In the genomic region with DNA sequence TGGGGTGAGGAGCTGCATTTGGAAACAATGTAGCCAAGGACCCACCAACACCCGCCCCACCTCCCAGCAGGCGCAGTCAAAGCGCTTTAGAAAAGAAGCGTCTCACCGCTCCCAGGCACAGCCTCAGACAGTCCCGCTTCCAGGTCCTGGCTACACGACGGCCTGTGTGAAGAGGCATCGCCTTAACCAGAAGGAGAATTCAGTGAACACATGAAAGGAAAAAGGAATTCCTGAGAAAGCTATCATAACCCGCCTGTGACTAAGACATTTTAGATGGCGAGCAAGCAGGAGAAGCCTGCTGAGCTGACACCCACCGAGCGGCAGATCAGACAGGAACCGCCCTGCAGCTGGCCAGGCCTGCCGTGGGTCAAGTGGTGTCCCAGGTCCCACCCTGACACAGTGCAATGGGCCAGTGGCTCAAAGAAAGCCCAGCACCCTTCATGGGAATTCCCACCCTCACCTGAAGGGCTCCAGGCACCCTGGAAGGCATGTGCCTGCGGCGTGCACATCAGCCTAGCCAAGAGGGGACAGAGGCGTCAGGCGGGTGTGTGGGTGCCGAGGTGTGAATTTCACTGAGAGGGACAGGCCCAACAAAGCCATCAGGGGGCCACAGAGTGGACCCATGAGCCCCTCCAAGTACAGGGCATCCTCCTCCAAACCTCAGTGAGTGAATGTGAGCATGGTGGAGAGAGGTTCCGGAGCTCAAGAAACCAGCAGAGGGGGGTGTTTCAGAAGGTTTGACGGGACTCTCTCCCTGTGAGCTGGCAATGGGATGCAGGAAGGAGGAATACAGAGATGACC, we compare ENCODE assay signal across 12 cellular contexts.
DNase-seq lines count a peak whose midpoint lies in the region; ATAC-seq, FAIRE-seq and TF ChIP-seq lines count a peak whose summit lies in the region.
"Had no signal": no experiment of that assay in that cellular context is flagged by ENCODE, and none has a peak within 500 bp of the region (broad histone marks: within the 10 kb centered on the region; RNA-seq: fewer than 3 reads in every experiment).

No MANE protein-coding gene starts in this region.

- no peak overlapping the region for H2BK12ac ChIP-seq in H1 (ENCODE audit: low read depth, low read length)

- TF ChIP-seq POLR2A in H1 (IDR thresholded peaks at IDR 0.05; ENCODE audit: control extremely low read depth in 1 of 2, low read depth in 2 of 2, low read length in 2 of 2) (no peak), upper lobe of left lung (IDR thresholded peaks at IDR 0.05) (no peak)

- no peak for ATAC-seq in upper lobe of left lung (ENCODE audit: low FRiP score in 2 of 2)

- no peak overlapping the region for H3K4ac ChIP-seq in H1 (replicated peaks; ENCODE audit: insufficient read length, low read depth, low read length)

- TF ChIP-seq RAD21 in H1 (IDR thresholded peaks at IDR 0.05 in 1 of 2, conservative IDR thresholded peaks at IDR 0.05 in 1 of 2; ENCODE audit: low read depth in 2 of 2, low read length in 2 of 2), result peak; percentile 18 to 61; a peak in 3 of 4 replicates

- H3K36me3 ChIP-seq in H1 (ENCODE audit: control insufficient read depth in 2 of 4, insufficient read depth in 4 of 4, low read length in 3 of 4), result no peaks in the 10 kb centered on the region; a peak in 1 of 8 replicates
- no peaks in the 10 kb centered on the region for H3K36me3 ChIP-seq in colonic mucosa
- H3K36me3 ChIP-seq in upper lobe of left lung, result no peaks in the 10 kb centered on the region
- H3K36me3 ChIP-seq: thoracic aorta, WERI-Rb-1 had no signal

- H2AK5ac ChIP-seq in H1 (ENCODE audit: low read depth, low read length), result no peak overlapping the region

- H3K4me1 ChIP-seq in H1 (replicated peaks in 1 of 4; ENCODE audit: control insufficient read depth in 3 of 4, insufficient read depth in 4 of 4, low read length in 3 of 4) (peaks cover 0 to 2% (median 0%) of the 10 kb centered on the region in 4 experiments; a peak in 4 of 7 replicates), colonic mucosa (no peaks in the 10 kb centered on the region), upper lobe of left lung (no peaks in the 10 kb centered on the region)

- H2BK5ac ChIP-seq in H1 (ENCODE audit: low read depth, low read length), result no peak overlapping the region

- H3K27ac ChIP-seq in H1 (ENCODE audit: low read depth, low read length) (no peak overlapping the region), colonic mucosa (no peak overlapping the region), upper lobe of left lung (no peak overlapping the region)
- H3K27ac ChIP-seq: skin epidermis, thoracic aorta, WERI-Rb-1 had no signal

- no peak overlapping the region for H4K8ac ChIP-seq in H1 (ENCODE audit: extremely low read depth, insufficient read depth, low read length)

- TF ChIP-seq EP300 in H1 (IDR thresholded peaks at IDR 0.05; ENCODE audit: borderline replicate concordance in 1 of 2, low read depth in 2 of 2, low read length in 2 of 2) (no peak), upper lobe of left lung (IDR thresholded peaks at IDR 0.05) (no peak)

- H4K5ac ChIP-seq in H1 (ENCODE audit: insufficient read length, low read depth, low read length), result no peak overlapping the region

- DNase-seq in ELF-1 (ENCODE audit: low read depth, low spot score) (peak; percentile 67), LNCaP clone FGC (ENCODE audit: low read depth) (no peak), H1 (ENCODE audit: low read depth in 1 of 2, low spot score in 2 of 2) (no peak), non-pigmented ciliary epithelial cell (ENCODE audit: low read depth) (peak; percentile 45), colonic mucosa (no peak), upper lobe of left lung (no peak), SKM-1 treated with dmso at 0.1 percent for 144 hours (lab: John Stamatoyannopoulos, UW; ENCODE audit: unreplicated experiment) (no peak)
- DNase-seq: anterior cingulate cortex, NCI-H2171, WERI-Rb-1 had no signal

- H3K4me3 ChIP-seq in LNCaP clone FGC (ENCODE audit: low read depth, low read length) (no peak overlapping the region), H1 (ENCODE audit: extremely low read depth in 1 of 4, insufficient read depth in 2 of 4, low read depth in 3 of 4, low read length in 4 of 4) (no peak overlapping the region), colonic mucosa (no peak overlapping the region), upper lobe of left lung (no peak overlapping the region)
- H3K4me3 ChIP-seq: skin epidermis, thoracic aorta had no signal

- no peak overlapping the region for H3K4me2 ChIP-seq in H1 (ENCODE audit: insufficient read depth in 1 of 2, low read depth in 2 of 2, low read length in 2 of 2)

- H2BK120ac ChIP-seq in H1 (replicated peaks; ENCODE audit: low read depth, low read length), result no peak overlapping the region

- H3K23me2 ChIP-seq in H1 (ENCODE audit: low read depth, low read length), result no peaks in the 10 kb centered on the region

- no peak overlapping the region for H3K56ac ChIP-seq in H1 (replicated peaks; ENCODE audit: insufficient read length, low read depth, low read length)

- intact Hi-C loops in colonic mucosa (cut with DNase I), result no loop called here

- H3K9me3 ChIP-seq in H1 (ENCODE audit: insufficient read depth in 2 of 2, low read depth in 1 of 2, low read length in 1 of 2) (no peaks in the 10 kb centered on the region), colonic mucosa (no peaks in the 10 kb centered on the region), upper lobe of left lung (no peaks in the 10 kb centered on the region)
- H3K9me3 ChIP-seq: thoracic aorta had no signal

- TF ChIP-seq CTCF in LNCaP clone FGC (IDR thresholded peaks at IDR 0.05; ENCODE audit: control insufficient read depth, extremely low read depth, insufficient read depth) (0 out of 2 replicates have a peak, but pooled peaks have one; percentile 12), H1 (IDR thresholded peaks at IDR 0.05; ENCODE audit: control extremely low read depth in 1 of 3, insufficient read depth in 1 of 3, low read depth in 1 of 3, low read length in 3 of 3) (peak in 2 of 3 experiments; percentile 26 to 37; a peak in 2 of 4 replicates), colonic mucosa (IDR thresholded peaks at IDR 0.05) (no peak), upper lobe of left lung (IDR thresholded peaks at IDR 0.05) (no peak)

- POLR2A ChIA-PET in H1 (lab: Charles Lee; ENCODE audit: partially characterized antibody), result interaction anchor here (1.0 to 1.3 kb wide), 2 partner anchors 9 to 23 kb away, joined by 3 to 6 read pairs; no protein-coding TSS in a partner anchor

- H3K23ac ChIP-seq in H1 (ENCODE audit: insufficient read length), result no peak overlapping the region

- no peak overlapping the region for H2BK15ac ChIP-seq in H1 (ENCODE audit: low read length)

- H2AFZ ChIP-seq in H1 (ENCODE audit: low read length), result no peak overlapping the region

- H3K14ac ChIP-seq in H1 (ENCODE audit: insufficient read length), result no peak overlapping the region

- no peaks in the 10 kb centered on the region for H3K79me2 ChIP-seq in H1 (ENCODE audit: control insufficient read depth in 1 of 2, insufficient read depth in 2 of 2, low read length in 2 of 2)

- H3K27me3 ChIP-seq in H1 (replicated peaks in 1 of 4; ENCODE audit: control insufficient read depth in 3 of 4, extremely low read depth in 1 of 4, insufficient read depth in 3 of 4, low read length in 3 of 4) (no peaks in the 10 kb centered on the region), colonic mucosa (no peaks in the 10 kb centered on the region), upper lobe of left lung (no peaks in the 10 kb centered on the region)

- H4K20me1 ChIP-seq in H1 (replicated peaks in 1 of 2; ENCODE audit: control insufficient read depth in 1 of 2, insufficient read depth in 2 of 2, low read length in 2 of 2), result no peaks in the 10 kb centered on the region

- CTCF ChIA-PET in H1 (lab: Charles Lee; ENCODE audit: partially characterized antibody), result interaction anchor here (0.6 to 7.3 kb wide), 16 partner anchors 8 to 777 kb away, joined by 3 to 88 read pairs (median 5); no protein-coding TSS in a partner anchor

- no peaks in the 10 kb centered on the region for H3K79me1 ChIP-seq in H1 (ENCODE audit: low read depth, low read length)

- H3K9ac ChIP-seq in H1 (replicated peaks in 1 of 4; ENCODE audit: extremely low read depth in 1 of 4, low read depth in 3 of 4, low read length in 3 of 4) (no peak overlapping the region), colonic mucosa (ENCODE audit: low read depth in 2 of 2, low read length in 2 of 2) (no peak overlapping the region)

- H4K91ac ChIP-seq in H1 (replicated peaks; ENCODE audit: insufficient read length, low read length), result no peak overlapping the region

- 93% methylated on average over 19 of the region's 22 CpGs; no CpG with 5 or more reads in 1 of the 2 experiments for WGBS in H1 (ENCODE audit: extremely low coverage in 1 of 2, insufficient coverage in 1 of 2, insufficient read length in 1 of 2, insufficient replicate concordance in 2 of 2, low coverage in 1 of 2, low lambda C conversion rate in 2 of 2, missing lambda C conversion rate in 1 of 2), 2 experiments
- 82 to 87% methylated on average over 14 to 22 of the region's 22 CpGs for WGBS in upper lobe of left lung, 2 donors

- no peak overlapping the region for H3K18ac ChIP-seq in H1 (ENCODE audit: extremely low read depth, low read length)

- no peak overlapping the region for H2BK20ac ChIP-seq in H1 (ENCODE audit: low read length)

- FAIRE-seq in H1 (lab: Jason Lieb, UNC), result no peak

TF ChIP-seq in H1, 55 proteins besides CTCF, POLR2A, EP300 and RAD21 (continues in another document):
- TF ChIP-seq YY1 (IDR thresholded peaks at IDR 0.05; ENCODE audit: low read depth, low read length) (no peak), ASH2L (IDR thresholded peaks at IDR 0.05; ENCODE audit: low read length) (no peak), CTBP2 (IDR thresholded peaks at IDR 0.05; ENCODE audit: borderline replicate concordance, insufficient read depth, insufficient read length, low read length) (no peak), JUND (IDR thresholded peaks at IDR 0.05; ENCODE audit: low read length) (no peak), SIRT6 (IDR thresholded peaks at IDR 0.05; ENCODE audit: low read length) (no peak), MAFK (IDR thresholded peaks at IDR 0.05; ENCODE audit: low read depth, low read length) (no peak), GABPA (IDR thresholded peaks at IDR 0.05; ENCODE audit: borderline replicate concordance, insufficient read depth, low read length) (no peak)

Comparison
In these comparisons a context has a peak if more than half of its experiments do, and no peak if none do; other contexts are left out.
1. DNase-seq: peak in ELF-1 (single experiment) and non-pigmented ciliary epithelial cell (single experiment); none in LNCaP clone FGC (single experiment), H1 (0 of 2), colonic mucosa (single experiment), upper lobe of left lung (0 of 2) and SKM-1 treated with dmso at 0.1 percent for 144 hours (single experiment).
2. CTCF ChIP-seq: peak in LNCaP clone FGC (single experiment) and H1 (2 of 3); none in colonic mucosa (single experiment) and upper lobe of left lung (0 of 6).